Comparison of ENCODE assay signal across 18 cellular contexts in the genomic region with DNA sequence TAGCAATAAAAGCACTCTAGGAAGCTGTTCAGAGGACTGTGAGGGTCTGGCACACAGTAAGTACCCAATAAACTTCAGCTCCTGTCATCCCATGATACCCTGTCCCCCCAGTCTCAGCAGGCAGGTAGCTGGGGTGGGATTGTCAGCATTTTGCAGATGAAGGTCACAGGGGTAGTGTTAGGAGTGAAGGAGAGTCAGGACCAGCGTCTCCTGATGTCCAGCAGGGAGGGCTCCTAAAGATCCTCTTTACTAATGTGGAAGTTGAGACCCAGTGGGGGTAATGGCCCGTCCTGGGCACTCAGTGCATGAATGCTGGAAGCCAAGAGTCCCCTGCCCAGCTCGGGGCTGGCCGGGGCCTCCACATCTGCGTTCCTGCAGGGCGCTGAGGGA. TPM values are rescaled to one million over a fixed set of nuclear protein-coding genes. Genes with fewer than 3 reads are reported as not detected.
DNase-seq lines count a peak whose midpoint lies in the region; ATAC-seq, FAIRE-seq and TF ChIP-seq lines count a peak whose summit lies in the region.
"Had no signal": no experiment of that assay in that cellular context is flagged by ENCODE, and none has a peak within 500 bp of the region (broad histone marks: within the 10 kb centered on the region; RNA-seq: fewer than 3 reads in every experiment).

No MANE protein-coding gene starts in this region.

- H3K4me2 ChIP-seq in keratinocyte (ENCODE audit: control insufficient read depth, extremely low read depth, insufficient read depth, low read depth, low read length) = peak overlapping the region; percentile 79

- no peaks in the 10 kb centered on the region for H3K36me3 ChIP-seq in keratinocyte (ENCODE audit: control insufficient read depth in 2 of 2, extremely low read depth in 1 of 2, insufficient read depth in 2 of 2, low read length in 2 of 2)
- peaks cover 0 to 18% (median under 1%) of the 10 kb centered on the region in 4 donors for H3K36me3 ChIP-seq in stomach
- H3K36me3 ChIP-seq: cardiac muscle cell, uterus had no signal

- H3K9me3 Mint-ChIP-seq in activated naive CD4-positive, alpha-beta T cell treated with anti-CD3 and anti-CD28 coated beads, Interleukin-2, amount 50 U/mL, for 24 hours = no peaks in the 10 kb centered on the region
- H3K9me3 Mint-ChIP-seq: activated B cell treated with CpG ODN at 0.5 μM for 24 hours had no signal

- H3K4me3 ChIP-seq in keratinocyte (ENCODE audit: control insufficient read depth in 2 of 3, extremely low read depth in 1 of 3, insufficient read depth in 2 of 3, low read depth in 1 of 3, low read length in 3 of 3) (no peak overlapping the region), stomach (peak overlapping the region in 3 of 4 donors; percentile 42 to 48 (median 44))
- H3K4me3 ChIP-seq: cardiac muscle cell had no signal

- 8 to 26% (median 14%) methylated on average over 2 to 6 of the region's 6 CpGs for WGBS in stomach, 5 donors

- no peak overlapping the region for H3K4me3 Mint-ChIP-seq in activated naive CD4-positive, alpha-beta T cell treated with anti-CD3 and anti-CD28 coated beads, Interleukin-2, amount 50 U/mL, for 24 hours

- H3K9me3 ChIP-seq in keratinocyte (ENCODE audit: control insufficient read depth, low read depth, low read length) (no peaks in the 10 kb centered on the region), stomach (no peaks in the 10 kb centered on the region)
- H3K9me3 ChIP-seq: uterus had no signal

- peaks cover 6% of the 10 kb centered on the region for H3K36me3 Mint-ChIP-seq in activated naive CD4-positive, alpha-beta T cell treated with anti-CD3 and anti-CD28 coated beads, Interleukin-2, amount 50 U/mL, for 24 hours

- H3K4me1 Mint-ChIP-seq in activated naive CD4-positive, alpha-beta T cell treated with anti-CD3 and anti-CD28 coated beads, Interleukin-2, amount 50 U/mL, for 24 hours = peaks cover 9% of the 10 kb centered on the region

- no peak for FAIRE-seq in keratinocyte (lab: Jason Lieb, UNC)
- FAIRE-seq in D721Med (lab: Jason Lieb, UNC) = no peak

- DNase-seq in activated naive CD4-positive, alpha-beta T cell treated with anti-CD3 and anti-CD28 coated beads, Interleukin-2, amount 50 U/mL, for 16 hours = no peak
- DNase-seq in keratinocyte (ENCODE audit: low read depth, low spot score) = no peak
- DNase-seq in stomach = no peak
- no peak for DNase-seq in D721Med (ENCODE audit: insufficient read length, low spot score)
- DNase-seq in NCI-H1105 treated with DMSO at 0.1 percent for 48 hours (lab: John Stamatoyannopoulos, UW) = no peak
- DNase-seq: GDM1, NCI-H1436 treated with DMSO at 0.1 percent for 48 hours had no signal

- ATAC-seq in HG02623 (IDR thresholded peaks at IDR 0.05; ENCODE audit: unreplicated experiment) = no peak

- H3K27me3 Mint-ChIP-seq in activated naive CD4-positive, alpha-beta T cell treated with anti-CD3 and anti-CD28 coated beads, Interleukin-2, amount 50 U/mL, for 24 hours = no peaks in the 10 kb centered on the region
- H3K27me3 Mint-ChIP-seq: activated B cell treated with CpG ODN at 0.5 μM for 24 hours had no signal

- no peak for TF ChIP-seq POLR2A in stomach (IDR thresholded peaks at IDR 0.05)

- TF ChIP-seq EP300 in stomach (IDR thresholded peaks at IDR 0.05) = no peak

- H3K4me1 ChIP-seq in keratinocyte (ENCODE audit: control insufficient read depth, extremely low read depth, insufficient read depth, low read length) (peaks cover 5% of the 10 kb centered on the region), stomach (peaks cover 17 to 44% (median 33%) of the 10 kb centered on the region in 4 donors)
- H3K4me1 ChIP-seq: uterus had no signal

- no peaks in the 10 kb centered on the region for H4K20me1 ChIP-seq in keratinocyte (ENCODE audit: control insufficient read depth, extremely low read depth, insufficient read depth, low read length)

- intact Hi-C loops in stomach (cut with DNase I; ENCODE audit: low total_unique reads) = no loop called here

- peak overlapping the region; percentile 37 for H3K27ac Mint-ChIP-seq in activated naive CD4-positive, alpha-beta T cell treated with anti-CD3 and anti-CD28 coated beads, Interleukin-2, amount 50 U/mL, for 24 hours

- peak overlapping the region; percentile 1 for H3K27ac ChIP-seq in angular gyrus (ENCODE audit: low read depth, low read length)
- no peak overlapping the region for H3K27ac ChIP-seq in keratinocyte (ENCODE audit: control insufficient read depth, insufficient read depth, low read length)
- H3K27ac ChIP-seq in stomach = peak overlapping the region; percentile 63 to 83 (median 71)
- H3K27ac ChIP-seq: cardiac muscle cell had no signal

- peaks cover 3% of the 10 kb centered on the region for H3K27me3 ChIP-seq in keratinocyte (ENCODE audit: control insufficient read depth, extremely low read depth, insufficient read depth, low read length)
- H3K27me3 ChIP-seq in stomach = no peaks in the 10 kb centered on the region
- H3K27me3 ChIP-seq: cardiac muscle cell, uterus had no signal

- no peaks in the 10 kb centered on the region for H3K79me2 ChIP-seq in keratinocyte (ENCODE audit: control insufficient read depth, insufficient read depth, low read length)

- H3K9ac ChIP-seq in keratinocyte (ENCODE audit: control insufficient read depth, extremely low read depth, insufficient read depth, low read length) = no peak overlapping the region

- TF ChIP-seq CTCF in keratinocyte (optimal IDR thresholded peaks at IDR 0.05 in 1 of 3, IDR thresholded peaks at IDR 0.05 in 1 of 3, conservative IDR thresholded peaks at IDR 0.05 in 1 of 3; ENCODE audit: extremely low read depth in 1 of 3, insufficient read depth in 2 of 3, low read length in 3 of 3) (no peak), stomach (IDR thresholded peaks at IDR 0.05) (no peak), D721Med (IDR thresholded peaks at IDR 0.05; ENCODE audit: insufficient read depth, missing control alignments) (no peak)

- no peak overlapping the region for H2AFZ ChIP-seq in keratinocyte (ENCODE audit: control insufficient read depth, low read length)

- dilution Hi-C loops in keratinocyte (cut with MboI; ENCODE audit: extremely low pct_ligation_motif_present, low sequenced_read_pairs) = no loop called here

- H3K9me1 ChIP-seq in keratinocyte (ENCODE audit: control insufficient read depth, extremely low read depth, insufficient read depth, low read length) = no peaks in the 10 kb centered on the region

RNA-seq across cellular contexts. Expression of gene EDN2, which starts 31.3 kb away (rescaled TPM):
- 0.06 to 0.34 TPM (median 0.32 TPM) in 3 replicates for polyA plus RNA-seq in keratinocyte
- polyA plus RNA-seq in keratinocyte (2011; ENCODE audit: low read depth) = 0.42 TPM
- 0.18 and 0.22 TPM in 2 replicates for polyA plus RNA-seq in keratinocyte (2011; cell fraction: cytosol; rRNA removed)
- 0.38 and 0.60 TPM in 2 replicates for polyA plus RNA-seq in keratinocyte (2011; cell fraction: nucleus; rRNA removed)
- polyA plus RNA-seq in keratinocyte (2012; ENCODE audit: low replicate concordance) = 1.9 TPM in 1 of 2 replicates, not detected in the other
- 0.64 TPM in 1 of 3 replicates, not detected in the others for polyA minus RNA-seq in keratinocyte
- not detected for polyA minus RNA-seq in keratinocyte (2011; cell fraction: cytosol; rRNA and poly(A)+ RNA removed)
- polyA minus RNA-seq in keratinocyte (2011; cell fraction: nucleus; rRNA and poly(A)+ RNA removed) = 0.32 TPM in 1 of 2 replicates, not detected in the other
- total RNA-seq in stomach = 10 to 100 TPM in 2 of 5 donors, not detected in 3; 16.5 to 71.8 TPM
- 1 to 10 TPM; 1.5 to 2.5 (median 2.1) TPM for polyA plus RNA-seq in stomach
- total RNA-seq: activated B cell treated with CpG ODN at 0.5 μM for 24 hours, endothelial cell of umbilical vein, kidney epithelial cell, myocyte, NCI-H460, OCI-LY7 had no signal
- polyA plus RNA-seq: endothelial cell of umbilical vein had no signal

Comparison
In these comparisons a context has a peak if more than half of its experiments do, and no peak if none do; other contexts are left out.
1. H3K4me3 ChIP-seq: peak in stomach (3 of 4); none in keratinocyte (0 of 3).